In genomic region chr10:122341141-122341810, GRCh38 we compare ENCODE assay signal across 1 cellular context.
TF ChIP-seq lines count a peak whose summit lies in the region.

No MANE protein-coding gene starts in this region.

TF ChIP-seq in HEK293T, 16 proteins besides CTCF, POLR2A, EP300 and RAD21 (continued from another document):
- TF ChIP-seq PKNOX1 (IDR thresholded peaks at IDR 0.05) (no peak), TARDBP (IDR thresholded peaks at IDR 0.05) (no peak), SP1 (IDR thresholded peaks at IDR 0.05) (no peak), ZNF384 (IDR thresholded peaks at IDR 0.05) (no peak), HDGF (IDR thresholded peaks at IDR 0.05; ENCODE audit: borderline replicate concordance) (no peak), ELF4 (IDR thresholded peaks at IDR 0.05) (no peak)
